In genomic region chr9:119154527-119154926, GRCh38 we compare ENCODE assay signal across 39 cellular contexts.
"Had no signal": no experiment of that assay in that cellular context is flagged by ENCODE, and none has a peak within 500 bp of the region (broad histone marks: within the 10 kb centered on the region; RNA-seq: fewer than 3 reads in every experiment).

No MANE protein-coding gene starts in this region.

- DNase-seq: activated effector memory CD4-positive, alpha-beta T cell treated with anti-CD3 and anti-CD28 coated beads, Interleukin-2, amount 50 U/mL, for 16 hours; activated effector memory CD4-positive, alpha-beta T cell treated with Interleukin-2 at 50 U/mL for 16 hours; activated gamma-delta T cell; activated gamma-delta T cell treated with Interleukin-2 at 50 U/mL for 16 hours; activated naive CD4-positive, alpha-beta T cell; activated naive CD4-positive, alpha-beta T cell treated with anti-CD3 and anti-CD28 coated beads for 36 hours; activated naive CD4-positive, alpha-beta T cell treated with anti-CD3 and anti-CD28 coated beads, Interleukin-2, amount 10 ng/mL, durations not matched to agents 7 days and 5 days; activated naive CD4-positive, alpha-beta T cell treated with anti-CD3 and anti-CD28 coated beads, Interleukin-2, amount 50 U/mL, for 16 hours; activated naive CD4-positive, alpha-beta T cell treated with Interleukin-2 at 50 U/mL for 16 hours; activated naive CD8-positive, alpha-beta T cell treated with anti-CD3 and anti-CD28 coated beads for 36 hours; activated naive CD8-positive, alpha-beta T cell treated with anti-CD3 and anti-CD28 coated beads, Interleukin-2, amount 10 ng/mL, durations not matched to agents 7 days and 5 days; activated naive CD8-positive, alpha-beta T cell treated with anti-CD3 and anti-CD28 coated beads, Interleukin-2, amount 50 U/mL, for 24 hours; activated T-cell treated with anti-CD3 and anti-CD28 coated beads, Interleukin-2, amount 50 U/mL, for 24 hours; activated T-cell treated with anti-CD3 and anti-CD28 coated beads, Interleukin-2, amount 50 U/mL, for 4 hours; activated T-cell treated with anti-CD3 and anti-CD28 coated beads, Interleukin-2, amount 50 U/mL, for 48 hours; activated T-cell treated with anti-CD3 and anti-CD28 coated beads, Interleukin-2, amount 50 U/mL, for 72 hours; adrenal gland; amniotic stem cell; amygdala; anterior cingulate cortex; aorta; body of pancreas; brain microvascular endothelial cell; caudate nucleus; central memory CD4-positive, alpha-beta T cell; cerebellar nuclear complex had no signal

- H3K9me3 Mint-ChIP-seq: activated naive CD4-positive, alpha-beta T cell treated with anti-CD3 and anti-CD28 coated beads, Interleukin-2, amount 50 U/mL, for 24 hours; activated naive CD8-positive, alpha-beta T cell treated with anti-CD3 and anti-CD28 coated beads for 36 hours; activated naive CD8-positive, alpha-beta T cell treated with anti-CD3 and anti-CD28 coated beads, Interleukin-2, amount 50 U/mL, for 24 hours; activated T-helper 1 cell treated with anti-CD3 and anti-CD28 coated beads, Interleukin-12 subunit alpha, Interleukin-12 subunit beta, Interleukin-2, Interleukin-4 antibody, amounts not matched to agents 30 ng/mL and 10 ng/mL and 1 ng/mL, durations not matched to agents 14 hours and 24 hours and 36 hours; brain had no signal

- H3K36me3 Mint-ChIP-seq: activated naive CD4-positive, alpha-beta T cell treated with anti-CD3 and anti-CD28 coated beads, Interleukin-2, amount 10 ng/mL, durations not matched to agents 7 days and 5 days; activated naive CD4-positive, alpha-beta T cell treated with anti-CD3 and anti-CD28 coated beads, Interleukin-2, amount 50 U/mL, for 24 hours; activated naive CD4-positive, alpha-beta T cell treated with anti-CD3 and anti-CD28 coated beads, Interleukin-2, amount 50 U/mL, for 72 hours; activated naive CD8-positive, alpha-beta T cell; activated naive CD8-positive, alpha-beta T cell treated with anti-CD3 and anti-CD28 coated beads for 36 hours; activated naive CD8-positive, alpha-beta T cell treated with anti-CD3 and anti-CD28 coated beads, Interleukin-2, amount 10 ng/mL, durations not matched to agents 7 days and 5 days; brain had no signal

- H3K4me3 Mint-ChIP-seq: activated naive CD4-positive, alpha-beta T cell treated with anti-CD3 and anti-CD28 coated beads for 36 hours; activated naive CD4-positive, alpha-beta T cell treated with anti-CD3 and anti-CD28 coated beads, Interleukin-2, amount 10 ng/mL, durations not matched to agents 7 days and 5 days; activated naive CD4-positive, alpha-beta T cell treated with anti-CD3 and anti-CD28 coated beads, Interleukin-2, amount 50 U/mL, for 24 hours; activated naive CD8-positive, alpha-beta T cell; activated naive CD8-positive, alpha-beta T cell treated with anti-CD3 and anti-CD28 coated beads for 36 hours; activated naive CD8-positive, alpha-beta T cell treated with anti-CD3 and anti-CD28 coated beads, Interleukin-2, amount 10 ng/mL, durations not matched to agents 7 days and 5 days; activated naive CD8-positive, alpha-beta T cell treated with anti-CD3 and anti-CD28 coated beads, Interleukin-2, amount 50 U/mL, for 24 hours; activated T-cell treated with anti-CD3 and anti-CD28 coated beads, Interleukin-2, amount 50 U/mL, for 24 hours; activated T-cell treated with anti-CD3 and anti-CD28 coated beads, Interleukin-2, amount 50 U/mL, for 4 hours; activated T-cell treated with anti-CD3 and anti-CD28 coated beads, Interleukin-2, amount 50 U/mL, for 72 hours; activated T-helper 1 cell treated with anti-CD3 and anti-CD28 coated beads, Interleukin-12 subunit alpha, Interleukin-12 subunit beta, Interleukin-2, Interleukin-4 antibody, amounts not matched to agents 30 ng/mL and 10 ng/mL and 1 ng/mL, durations not matched to agents 14 hours and 24 hours and 36 hours; activated T-helper 17 cell treated with anti-CD3 and anti-CD28 coated beads, Interleukin-2, amount 50 U/mL, for 72 hours; brain; central memory CD8-positive, alpha-beta T cell had no signal

- ATAC-seq: activated naive CD4-positive, alpha-beta T cell treated with anti-CD3 and anti-CD28 coated beads, Interleukin-2, amount 50 U/mL, for 72 hours; activated naive CD8-positive, alpha-beta T cell treated with anti-CD3 and anti-CD28 coated beads, Interleukin-2, amount 50 U/mL, for 24 hours; activated T-cell treated with anti-CD3 and anti-CD28 coated beads, Interleukin-2, amount 50 U/mL, for 4 hours; activated T-cell treated with anti-CD3 and anti-CD28 coated beads, Interleukin-2, amount 50 U/mL, for 72 hours; activated T-helper 17 cell treated with anti-CD3 and anti-CD28 coated beads, Interleukin-2, amount 50 U/mL, for 72 hours; body of pancreas had no signal

- H3K4me1 Mint-ChIP-seq: activated naive CD4-positive, alpha-beta T cell treated with anti-CD3 and anti-CD28 coated beads, Interleukin-2, amount 10 ng/mL, durations not matched to agents 7 days and 5 days; activated naive CD4-positive, alpha-beta T cell treated with anti-CD3 and anti-CD28 coated beads, Interleukin-2, amount 50 U/mL, for 24 hours; activated naive CD8-positive, alpha-beta T cell treated with anti-CD3 and anti-CD28 coated beads for 36 hours; activated naive CD8-positive, alpha-beta T cell treated with anti-CD3 and anti-CD28 coated beads, Interleukin-2, amount 10 ng/mL, durations not matched to agents 7 days and 5 days; activated naive CD8-positive, alpha-beta T cell treated with anti-CD3 and anti-CD28 coated beads, Interleukin-2, amount 50 U/mL, for 24 hours; activated T-helper 17 cell treated with anti-CD3 and anti-CD28 coated beads, Interleukin-2, amount 50 U/mL, for 72 hours; central memory CD8-positive, alpha-beta T cell had no signal

- FAIRE-seq: astrocyte, bronchial epithelial cell had no signal

- H3K9me3 ChIP-seq: adrenal gland, ascending aorta, body of pancreas, breast epithelium had no signal

- H3K27me3 Mint-ChIP-seq: activated naive CD4-positive, alpha-beta T cell treated with anti-CD3 and anti-CD28 coated beads, Interleukin-2, amount 10 ng/mL, durations not matched to agents 7 days and 5 days; activated naive CD4-positive, alpha-beta T cell treated with anti-CD3 and anti-CD28 coated beads, Interleukin-2, amount 50 U/mL, for 24 hours; activated naive CD8-positive, alpha-beta T cell; activated naive CD8-positive, alpha-beta T cell treated with anti-CD3 and anti-CD28 coated beads for 36 hours; activated naive CD8-positive, alpha-beta T cell treated with anti-CD3 and anti-CD28 coated beads, Interleukin-2, amount 10 ng/mL, durations not matched to agents 7 days and 5 days; activated T-cell treated with anti-CD3 and anti-CD28 coated beads, Interleukin-2, amount 50 U/mL, for 24 hours; activated T-helper 17 cell treated with anti-CD3 and anti-CD28 coated beads, Interleukin-2, amount 50 U/mL, for 72 hours; brain; central memory CD8-positive, alpha-beta T cell had no signal

- H3K27me3 ChIP-seq: adrenal gland, ascending aorta, body of pancreas, brain microvascular endothelial cell, breast epithelium, cardiac muscle cell had no signal

- H3K27ac ChIP-seq: adrenal gland, ascending aorta, body of pancreas, brain microvascular endothelial cell, breast epithelium, cardiac muscle cell had no signal

- H3K27ac Mint-ChIP-seq: activated naive CD4-positive, alpha-beta T cell treated with anti-CD3 and anti-CD28 coated beads for 36 hours; activated naive CD4-positive, alpha-beta T cell treated with anti-CD3 and anti-CD28 coated beads, Interleukin-2, amount 10 ng/mL, durations not matched to agents 7 days and 5 days; activated naive CD4-positive, alpha-beta T cell treated with anti-CD3 and anti-CD28 coated beads, Interleukin-2, amount 50 U/mL, for 24 hours; activated naive CD4-positive, alpha-beta T cell treated with anti-CD3 and anti-CD28 coated beads, Interleukin-2, amount 50 U/mL, for 72 hours; activated naive CD8-positive, alpha-beta T cell; activated naive CD8-positive, alpha-beta T cell treated with anti-CD3 and anti-CD28 coated beads for 36 hours; activated naive CD8-positive, alpha-beta T cell treated with anti-CD3 and anti-CD28 coated beads, Interleukin-2, amount 10 ng/mL, durations not matched to agents 7 days and 5 days; activated naive CD8-positive, alpha-beta T cell treated with anti-CD3 and anti-CD28 coated beads, Interleukin-2, amount 50 U/mL, for 24 hours; activated T-cell treated with anti-CD3 and anti-CD28 coated beads, Interleukin-2, amount 50 U/mL, for 24 hours; activated T-cell treated with anti-CD3 and anti-CD28 coated beads, Interleukin-2, amount 50 U/mL, for 72 hours; activated T-helper 1 cell treated with anti-CD3 and anti-CD28 coated beads, Interleukin-12 subunit alpha, Interleukin-12 subunit beta, Interleukin-2, Interleukin-4 antibody, amounts not matched to agents 30 ng/mL and 10 ng/mL and 1 ng/mL, durations not matched to agents 14 hours and 24 hours and 36 hours; activated T-helper 17 cell treated with anti-CD3 and anti-CD28 coated beads, Interleukin-2, amount 50 U/mL, for 72 hours; activated T-helper 2 cell treated with anti-CD3 and anti-CD28 coated beads, Interferon-gamma antibody, Interleukin-2, Interleukin-4, amounts not matched to agents 10 μg/mL and 5 μg/mL and 100 μg/mL, durations not matched to agents 14 hours and 24 hours and 36 hours had no signal

- H3K36me3 ChIP-seq: adrenal gland, ascending aorta, brain microvascular endothelial cell, breast epithelium, cardiac muscle cell had no signal

- H3K4me3 ChIP-seq: adrenal gland, ascending aorta, body of pancreas, breast epithelium, cardiac muscle cell had no signal

- H3K4me1 ChIP-seq: adrenal gland, ascending aorta, body of pancreas, breast epithelium had no signal
